ENCODE assay signal across 2 cellular contexts in genomic region chr12:124645530-124646244, GRCh38.
TF ChIP-seq lines count a peak whose summit lies in the region.

No MANE protein-coding gene starts in this region.

TF ChIP-seq in IMR-90, 13 proteins besides CTCF, POLR2A, EP300 and RAD21:
- TF ChIP-seq, protein P1, sequence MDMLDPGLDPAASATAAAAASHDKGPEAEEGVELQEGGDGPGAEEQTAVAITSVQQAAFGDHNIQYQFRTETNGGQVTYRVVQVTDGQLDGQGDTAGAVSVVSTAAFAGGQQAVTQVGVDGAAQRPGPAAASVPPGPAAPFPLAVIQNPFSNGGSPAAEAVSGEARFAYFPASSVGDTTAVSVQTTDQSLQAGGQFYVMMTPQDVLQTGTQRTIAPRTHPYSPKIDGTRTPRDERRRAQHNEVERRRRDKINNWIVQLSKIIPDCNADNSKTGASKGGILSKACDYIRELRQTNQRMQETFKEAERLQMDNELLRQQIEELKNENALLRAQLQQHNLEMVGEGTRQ (IDR thresholded peaks at IDR 0.05; ENCODE audit: low read depth, low read length) = no peak
- TF ChIP-seq FOS (IDR thresholded peaks at IDR 0.05; ENCODE audit: low read depth, low read length) = no peak
- no peak for TF ChIP-seq SMC3 (IDR thresholded peaks at IDR 0.05; ENCODE audit: low read depth, low read length)
- no peak for TF ChIP-seq MAFK (IDR thresholded peaks at IDR 0.05; ENCODE audit: low read depth, low read length)
- TF ChIP-seq CHD1 (IDR thresholded peaks at IDR 0.05; ENCODE audit: low read depth, low read length) = no peak
- no peak for TF ChIP-seq ELK1 (IDR thresholded peaks at IDR 0.05; ENCODE audit: borderline replicate concordance, low read depth, low read length)
- no peak for TF ChIP-seq RFX5 (IDR thresholded peaks at IDR 0.05; ENCODE audit: low read depth, low read length)
- no peak for TF ChIP-seq MAZ (IDR thresholded peaks at IDR 0.05; ENCODE audit: borderline replicate concordance, low read depth, low read length)
- TF ChIP-seq NFE2L2 (IDR thresholded peaks at IDR 0.05; ENCODE audit: low read depth, low read length) = no peak
- TF ChIP-seq CEBPB (IDR thresholded peaks at IDR 0.05; ENCODE audit: low read depth, low read length) = no peak
- TF ChIP-seq BHLHE40 (IDR thresholded peaks at IDR 0.05; ENCODE audit: low read depth, low read length) = no peak
- no peak for TF ChIP-seq RCOR1 (IDR thresholded peaks at IDR 0.05; ENCODE audit: insufficient replicate concordance, low read length)
- no peak for TF ChIP-seq MXI1 (IDR thresholded peaks at IDR 0.05; ENCODE audit: borderline replicate concordance, low read depth, low read length)
TF ChIP-seq in IMR-90: peak in this region for 0.

TF ChIP-seq in GM12878, 131 proteins besides CTCF, POLR2A, EP300 and RAD21:
- TF ChIP-seq NFYA (IDR thresholded peaks at IDR 0.05; ENCODE audit: borderline replicate concordance, low read depth, low read length) = no peak
- no peak for TF ChIP-seq JUND (IDR thresholded peaks at IDR 0.05; ENCODE audit: low read depth, low read length)
- TF ChIP-seq TCF12 (IDR thresholded peaks at IDR 0.05; ENCODE audit: low read depth, low read length) = no peak
- TF ChIP-seq RB1 (IDR thresholded peaks at IDR 0.05; ENCODE audit: borderline replicate concordance) = no peak
- TF ChIP-seq SREBF2 (IDR thresholded peaks at IDR 0.05; ENCODE audit: low read length) = no peak
- TF ChIP-seq SMARCA5 (IDR thresholded peaks at IDR 0.05) = no peak
- TF ChIP-seq MYB (IDR thresholded peaks at IDR 0.05; ENCODE audit: borderline replicate concordance, low read depth, low read length) = no peak
- TF ChIP-seq ATF2 (IDR thresholded peaks at IDR 0.05; ENCODE audit: low read length) = no peak
